16 cellular contexts compared by ENCODE assay signal in the genomic region with DNA sequence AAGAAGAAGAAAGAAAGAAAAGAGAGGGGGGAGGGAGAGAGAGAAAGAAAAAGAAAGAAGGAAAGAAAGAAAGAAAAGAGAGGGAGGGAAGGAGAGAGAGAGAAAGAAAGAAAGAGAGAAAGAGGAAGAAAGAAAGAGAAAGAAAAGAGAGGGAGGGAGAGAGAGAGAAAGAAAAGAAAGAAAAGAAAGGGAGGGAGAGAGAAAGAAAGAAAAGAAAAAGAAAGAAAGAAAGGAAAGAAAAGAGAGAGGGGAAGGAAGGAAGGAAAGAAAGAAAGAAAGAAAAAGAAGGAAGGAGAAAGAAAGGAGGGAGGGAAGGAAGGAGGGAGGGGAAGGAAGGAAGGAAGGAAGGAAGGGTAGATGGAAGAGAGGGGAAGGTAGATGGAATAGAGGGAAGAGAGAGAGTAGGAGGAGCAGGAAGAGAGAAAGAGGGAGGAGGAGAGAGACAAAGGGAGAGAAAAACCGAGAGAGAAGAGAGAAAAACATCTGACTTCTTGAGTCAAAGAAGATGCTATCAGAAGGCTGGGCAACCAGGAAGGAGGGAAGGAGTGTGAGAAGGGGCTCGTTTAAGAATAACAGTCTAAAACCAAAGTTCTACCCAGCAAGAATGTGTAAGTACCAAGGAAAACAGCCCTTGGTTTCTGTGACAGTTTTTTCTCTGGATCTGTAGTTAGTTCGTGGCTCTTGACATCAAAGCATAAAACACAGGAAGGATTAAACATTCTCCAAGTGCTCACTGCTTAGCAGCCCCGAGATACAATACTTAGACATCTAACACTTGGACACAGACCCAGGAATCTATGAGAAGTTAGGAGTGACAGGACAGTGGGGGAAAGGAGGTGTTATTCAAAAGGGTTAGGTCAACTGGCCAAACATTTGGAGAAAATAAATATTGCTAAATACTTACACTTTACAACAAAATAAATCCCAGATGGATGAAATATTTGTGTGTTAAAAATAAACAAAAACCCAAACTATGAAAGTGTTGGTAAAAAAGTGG.
DNase-seq lines count a peak whose midpoint lies in the region; ATAC-seq and TF ChIP-seq lines count a peak whose summit lies in the region.
"Had no signal": no experiment of that assay in that cellular context is flagged by ENCODE, and none has a peak within 500 bp of the region (broad histone marks: within the 10 kb centered on the region; RNA-seq: fewer than 3 reads in every experiment).

No MANE protein-coding gene starts in this region.

- no peak overlapping the region; the same call in 1 of the 2 replicates for H4K91ac ChIP-seq in IMR-90 (ENCODE audit: insufficient read depth, low read depth, low read length)

- peak overlapping the region; percentile 22; the same call in 1 of the 2 replicates for H3K27ac ChIP-seq in IMR-90 (ENCODE audit: insufficient read depth, low read length)
- no peak overlapping the region for H3K27ac ChIP-seq in right lobe of liver
- H3K27ac ChIP-seq in psoas muscle, result no peak overlapping the region

- WGBS in IMR-90 (ENCODE audit: extremely low coverage in 2 of 2, insufficient read length in 1 of 2), 2 experiments, result no CpG with 5 or more reads among the region's 4 CpGs
- WGBS in right lobe of liver (ENCODE audit: insufficient coverage, low coverage, low lambda C conversion rate, missing lambda C conversion rate), result 26% methylated on average over 4 of the region's 4 CpGs
- 35 to 41% (median 37%) methylated on average over 4 of the region's 4 CpGs for WGBS in psoas muscle, 3 donors

- peaks cover 13% of the 10 kb centered on the region for H3K27me3 Mint-ChIP-seq in dendritic cell treated with granulocyte-macrophage colony-stimulating factor and Interleukin-4, amounts not matched to agents 40 ng/mL and 50 ng/mL, for 4 days

- H3K79me1 ChIP-seq in IMR-90 (ENCODE audit: low read depth in 1 of 2, low read length in 2 of 2), result no peaks in the 10 kb centered on the region

- no peak overlapping the region for H3K4me3 Mint-ChIP-seq in dendritic cell treated with granulocyte-macrophage colony-stimulating factor and Interleukin-4, amounts not matched to agents 40 ng/mL and 50 ng/mL, for 4 days
- H3K4me3 Mint-ChIP-seq: activated CD4-positive, alpha-beta T cell treated with anti-CD3 and anti-CD28 coated beads for 36 hours; type B pancreatic cell had no signal

- H3K9me1 ChIP-seq in IMR-90 (ENCODE audit: insufficient read depth, low read length), result no peaks in the 10 kb centered on the region; the same call in 1 of the 2 replicates

- no peak overlapping the region for H3K14ac ChIP-seq in IMR-90 (replicated peaks; ENCODE audit: low read depth, low read length)

- peak overlapping the region; percentile 84 for H3K4me2 ChIP-seq in IMR-90 (ENCODE audit: low read depth, low read length)

- H2BK120ac ChIP-seq in IMR-90 (ENCODE audit: low read depth, low read length), result peak overlapping the region; percentile 1; the same call in 1 of the 2 replicates

- H3K36me3 ChIP-seq in IMR-90 (ENCODE audit: control insufficient read depth, insufficient read depth, low read length), result no peaks in the 10 kb centered on the region
- H3K36me3 ChIP-seq in right lobe of liver, result no peaks in the 10 kb centered on the region
- no peaks in the 10 kb centered on the region for H3K36me3 ChIP-seq in psoas muscle (ENCODE audit: insufficient read depth in 1 of 2, low read depth in 1 of 2)

- no peak overlapping the region for H3K23ac ChIP-seq in IMR-90 (ENCODE audit: low read depth, low read length)

- H4K8ac ChIP-seq in IMR-90 (ENCODE audit: low read depth in 2 of 2, low read length in 2 of 2), result no peak overlapping the region

- H2AK9ac ChIP-seq in IMR-90 (replicated peaks; ENCODE audit: low read depth, low read length, poor library complexity), result no peak overlapping the region

- H3K9me3 ChIP-seq in IMR-90 (ENCODE audit: control insufficient read depth, insufficient read depth, low read length) (no peaks in the 10 kb centered on the region), right lobe of liver (no peaks in the 10 kb centered on the region), psoas muscle (no peaks in the 10 kb centered on the region)
- H3K9me3 ChIP-seq: mucosa of descending colon had no signal

- no peak overlapping the region for H3K4ac ChIP-seq in IMR-90 (ENCODE audit: low read depth, low read length)

- H3K4me1 Mint-ChIP-seq in dendritic cell treated with granulocyte-macrophage colony-stimulating factor and Interleukin-4, amounts not matched to agents 40 ng/mL and 50 ng/mL, for 4 days (ENCODE audit: low read depth), result peaks cover 27% of the 10 kb centered on the region

- DNase-seq in AG20443 (ENCODE audit: low spot score) (peak; percentile 39), IMR-90 (no peak), right lobe of liver (no peak), HuH-7 (ENCODE audit: low spot score) (no peak), psoas muscle (no peak)
- DNase-seq in activated naive CD4-positive, alpha-beta T cell treated with anti-CD3 and anti-CD28 coated beads, Interleukin-2, amount 50 U/mL, for 72 hours (ENCODE audit: low spot score in 2 of 2), result no peak
- DNase-seq: activated effector memory CD4-positive, alpha-beta T cell treated with Interleukin-2 at 50 U/mL for 16 hours; caudate nucleus; KBM-7; mucosa of descending colon; NCI-H1694 treated with DMSO at 0.1 percent for 48 hours; NCI-H748 treated with DMSO at 0.1 percent for 48 hours had no signal

- H3K4me3 ChIP-seq in IMR-90 (ENCODE audit: insufficient read depth, low read depth, low read length), result no peak overlapping the region
- H3K4me3 ChIP-seq in right lobe of liver, result no peak overlapping the region
- no peak overlapping the region for H3K4me3 ChIP-seq in psoas muscle
- H3K4me3 ChIP-seq: mucosa of descending colon had no signal

- no peaks in the 10 kb centered on the region for H3K36me3 Mint-ChIP-seq in dendritic cell treated with granulocyte-macrophage colony-stimulating factor and Interleukin-4, amounts not matched to agents 40 ng/mL and 50 ng/mL, for 4 days (ENCODE audit: low read depth)
- no peaks in the 10 kb centered on the region for H3K36me3 Mint-ChIP-seq in activated naive CD4-positive, alpha-beta T cell treated with anti-CD3 and anti-CD28 coated beads, Interleukin-2, amount 50 U/mL, for 72 hours

- no peak overlapping the region for H2AFZ ChIP-seq in IMR-90 (replicated peaks; ENCODE audit: low read length, poor library complexity)

- CTCF ChIA-PET in IMR-90 (lab: Yijun Ruan, JAX), result no interaction called here

- peak overlapping the region; percentile 7 for H3K27ac Mint-ChIP-seq in dendritic cell treated with granulocyte-macrophage colony-stimulating factor and Interleukin-4, amounts not matched to agents 40 ng/mL and 50 ng/mL, for 4 days
- no peak overlapping the region for H3K27ac Mint-ChIP-seq in activated naive CD4-positive, alpha-beta T cell treated with anti-CD3 and anti-CD28 coated beads, Interleukin-2, amount 50 U/mL, for 72 hours
- H3K27ac Mint-ChIP-seq: activated CD4-positive, alpha-beta T cell treated with anti-CD3 and anti-CD28 coated beads for 36 hours; type B pancreatic cell had no signal

- no peak overlapping the region for H3K56ac ChIP-seq in IMR-90 (ENCODE audit: extremely low read depth, insufficient read depth, low read length)

- H4K5ac ChIP-seq in IMR-90 (ENCODE audit: low read depth, low read length), result peak overlapping the region; percentile 93

- H2BK5ac ChIP-seq in IMR-90 (ENCODE audit: low read depth, low read length, poor library complexity, severe bottlenecking), result no peak overlapping the region

- peaks cover 9% of the 10 kb centered on the region for H3K4me1 ChIP-seq in IMR-90 (ENCODE audit: control insufficient read depth, insufficient read depth, low read length)
- H3K4me1 ChIP-seq in right lobe of liver, result peaks cover 0 to 13% (median 5%) of the 10 kb centered on the region in 4 donors
- no peaks in the 10 kb centered on the region for H3K4me1 ChIP-seq in psoas muscle

- no peak for TF ChIP-seq RAD21 in IMR-90 (IDR thresholded peaks at IDR 0.05; ENCODE audit: low read length)

- 0 out of 3 replicates have a peak overlapping the region, but pooled peaks have one; percentile 0 for H2BK15ac ChIP-seq in IMR-90 (ENCODE audit: low read depth, low read length)

- ATAC-seq in IMR-90 (ENCODE audit: low read depth) (peak; percentile 66), right lobe of liver (peak; percentile 23 to 50 (median 36)), GM19463 (IDR thresholded peaks at IDR 0.05; ENCODE audit: unreplicated experiment) (no peak), psoas muscle (no peak)
- ATAC-seq in activated naive CD4-positive, alpha-beta T cell treated with anti-CD3 and anti-CD28 coated beads, Interleukin-2, amount 50 U/mL, for 72 hours, result no peak
- ATAC-seq: activated CD4-positive, alpha-beta T cell treated with anti-CD3 and anti-CD28 coated beads for 36 hours; mucosa of descending colon had no signal

- no peak for TF ChIP-seq CTCF in IMR-90 (conservative IDR thresholded peaks at IDR 0.05; ENCODE audit: low read depth, low read length)
- no peak for TF ChIP-seq CTCF in right lobe of liver (IDR thresholded peaks at IDR 0.05)
- no peak for TF ChIP-seq CTCF in psoas muscle (IDR thresholded peaks at IDR 0.05)

- intact Hi-C loops in IMR-90 (cut with micrococcal nuclease), result loop anchor here (10.0 kb wide), 4 partner anchors 125 to 635 kb away; no protein-coding TSS in a partner anchor
- intact Hi-C loops in dendritic cell treated with granulocyte-macrophage colony-stimulating factor and Interleukin-4, amounts not matched to agents 40 ng/mL and 50 ng/mL, for 4 days (cut with micrococcal nuclease), result loop anchor here (10.0 kb wide), 1 partner anchor 635 kb away; no protein-coding TSS in a partner anchor
- intact Hi-C loops in right lobe of liver (cut with DNase I), result no loop called here
- intact Hi-C loops in psoas muscle (cut with DNase I), result loop anchor here in 1 of 2 donors (10.0 kb wide), 2 partner anchors 465 to 635 kb away; no protein-coding TSS in a partner anchor

- dilution Hi-C loops in IMR-90 (cut with HindIII; ENCODE audit: low sequenced_read_pairs, unreplicated experiment), result no loop called here

- no peak for TF ChIP-seq POLR2A in IMR-90 (IDR thresholded peaks at IDR 0.05; ENCODE audit: low read depth, low read length)
- TF ChIP-seq POLR2A in right lobe of liver (IDR thresholded peaks at IDR 0.05), result no peak

- in situ Hi-C loops in IMR-90 (cut with MboI; ENCODE audit: low sequenced_read_pairs), result loop anchor here (10.0 kb wide), 1 partner anchor 635 kb away; no protein-coding TSS in a partner anchor

- H4K20me1 ChIP-seq in IMR-90 (ENCODE audit: insufficient read depth, low read length), result no peaks in the 10 kb centered on the region

- POLR2A ChIA-PET in IMR-90 (lab: Charles Lee; ENCODE audit: unreplicated experiment), result no interaction called here

- no TSS peak for BruUV-seq in IMR-90 (replicated peaks; lab: Mats Ljungman, UMichigan)

- peak overlapping the region; percentile 93 for H3K18ac ChIP-seq in IMR-90 (ENCODE audit: low read depth, low read length)

- H2AK5ac ChIP-seq in IMR-90 (ENCODE audit: low read depth, low read length), result no peak overlapping the region

- H2BK20ac ChIP-seq in IMR-90 (ENCODE audit: low read depth, low read length), result no peak overlapping the region

- H3K27me3 ChIP-seq in IMR-90 (ENCODE audit: control insufficient read depth, insufficient read depth, low read length) (no peaks in the 10 kb centered on the region; the same call in 1 of the 2 replicates), right lobe of liver (no peaks in the 10 kb centered on the region), psoas muscle (ENCODE audit: insufficient read depth in 3 of 3, low read length in 2 of 3) (peaks cover 0 to 11% (median 5%) of the 10 kb centered on the region in 3 donors)

- H3K9me3 Mint-ChIP-seq in dendritic cell treated with granulocyte-macrophage colony-stimulating factor and Interleukin-4, amounts not matched to agents 40 ng/mL and 50 ng/mL, for 4 days, result no peaks in the 10 kb centered on the region
- H3K9me3 Mint-ChIP-seq in activated naive CD4-positive, alpha-beta T cell treated with anti-CD3 and anti-CD28 coated beads, Interleukin-2, amount 50 U/mL, for 72 hours, result no peaks in the 10 kb centered on the region
- H3K9me3 Mint-ChIP-seq: type B pancreatic cell had no signal

- H3K9ac ChIP-seq in IMR-90 (ENCODE audit: low read depth, low read length), result peak overlapping the region; percentile 74; the same call in 1 of the 2 replicates

Comparison
In these comparisons a context has a peak if more than half of its experiments do, and no peak if none do; other contexts are left out.
1. ATAC-seq: peak in IMR-90 (single experiment) and right lobe of liver (4 of 4); none in GM19463 (single experiment), psoas muscle (0 of 4) and activated naive CD4-positive, alpha-beta T cell treated with anti-CD3 and anti-CD28 coated beads, Interleukin-2, amount 50 U/mL, for 72 hours (0 of 2).
2. intact Hi-C loops: an anchor here in IMR-90 (10.0 kb wide) and dendritic cell treated with granulocyte-macrophage colony-stimulating factor and Interleukin-4, amounts not matched to agents 40 ng/mL and 50 ng/mL, for 4 days (10.0 kb wide); none called in right lobe of liver.